ENCODE assay signal across 21 cellular contexts in genomic region chr13:22243519-22244197, GRCh38.
A peak's percentile ranks its signal among the peaks of the same experiment; 100 is the strongest.
DNase-seq lines count a peak whose midpoint lies in the region; TF ChIP-seq lines count a peak whose summit lies in the region.
"Had no signal": no experiment of that assay in that cellular context is flagged by ENCODE, and none has a peak within 500 bp of the region (broad histone marks: within the 10 kb centered on the region; RNA-seq: fewer than 3 reads in every experiment).

No MANE protein-coding gene starts in this region.

- no peaks in the 10 kb centered on the region for H3K4me1 ChIP-seq in breast epithelium
- H3K4me1 ChIP-seq: A549 had no signal

- H3K4me1 Mint-ChIP-seq in Calu3 (ENCODE audit: low read depth, unreplicated experiment) (peaks cover 25% of the 10 kb centered on the region), progenitor cell of endocrine pancreas (ENCODE audit: low read depth) (peaks cover 56% of the 10 kb centered on the region)
- H3K4me1 Mint-ChIP-seq: B cell, CD14-positive monocyte had no signal

- H3K4me3 ChIP-seq in breast epithelium, result no peak overlapping the region
- H3K4me3 ChIP-seq: A549, GM12878 had no signal

- no TSS peak for BruUV-seq in Calu3 (replicated peaks; lab: Mats Ljungman, UMichigan)

- intact Hi-C loops in Calu3 (cut with micrococcal nuclease; ENCODE audit: unreplicated experiment) (no loop called here), breast epithelium (cut with DNase I; ENCODE audit: low total_unique reads) (no loop called here)

- TF ChIP-seq POLR2A in breast epithelium (IDR thresholded peaks at IDR 0.05), result no peak

- H3K27me3 Mint-ChIP-seq in Calu3 (ENCODE audit: unreplicated experiment) (no peaks in the 10 kb centered on the region), progenitor cell of endocrine pancreas (no peaks in the 10 kb centered on the region)
- H3K27me3 Mint-ChIP-seq: B cell had no signal

- H3K9me3 Mint-ChIP-seq in Calu3 (ENCODE audit: low read depth, unreplicated experiment) (peaks cover 3% of the 10 kb centered on the region), progenitor cell of endocrine pancreas (ENCODE audit: low read depth) (peaks cover 3% of the 10 kb centered on the region)

- H3K4me3 Mint-ChIP-seq in Calu3 (ENCODE audit: low read depth, unreplicated experiment) (no peak overlapping the region), progenitor cell of endocrine pancreas (ENCODE audit: low read depth) (no peak overlapping the region)
- H3K4me3 Mint-ChIP-seq: B cell, CD14-positive monocyte had no signal

- no peaks in the 10 kb centered on the region for H3K36me3 ChIP-seq in breast epithelium

- no peak overlapping the region for H3K27ac Mint-ChIP-seq in Calu3 (ENCODE audit: unreplicated experiment)
- H3K27ac Mint-ChIP-seq in progenitor cell of endocrine pancreas, result peak overlapping the region; percentile 95
- H3K27ac Mint-ChIP-seq: B cell, CD14-positive monocyte had no signal

- TF ChIP-seq CTCF in Calu3 (IDR thresholded peaks at IDR 0.05; ENCODE audit: unreplicated experiment) (no peak), progenitor cell of endocrine pancreas (IDR thresholded peaks at IDR 0.05; ENCODE audit: unreplicated experiment) (no peak), breast epithelium (IDR thresholded peaks at IDR 0.05) (no peak)

- H3K36me3 Mint-ChIP-seq in Calu3 (ENCODE audit: insufficient read depth, unreplicated experiment) (no peaks in the 10 kb centered on the region), progenitor cell of endocrine pancreas (ENCODE audit: insufficient read depth) (peaks cover 1% of the 10 kb centered on the region)
- H3K36me3 Mint-ChIP-seq: CD14-positive monocyte had no signal

- H3K27ac ChIP-seq in breast epithelium, result no peak overlapping the region
- H3K27ac ChIP-seq: A549 had no signal

- peak; percentile 16 for DNase-seq in Calu3
- DNase-seq in NCI-H69 (lab: John Stamatoyannopoulos, UW), result peak; percentile 72
- peak; percentile 18 for DNase-seq in iPS-NIHi7 (ENCODE audit: extremely low spot score)
- no peak for DNase-seq in progenitor cell of endocrine pancreas (ENCODE audit: low spot score, unreplicated experiment)
- no peak for DNase-seq in activated CD8-positive, alpha-beta memory T cell treated with anti-CD3 and anti-CD28 coated beads, Interleukin-2, amount 50 U/mL, for 48 hours
- no peak for DNase-seq in NCI-H2227 treated with DMSO at 0.1 percent for 48 hours (lab: John Stamatoyannopoulos, UW)
- DNase-seq in breast epithelium (ENCODE audit: low spot score in 2 of 2), result no peak
- DNase-seq: DMS79, H7, KBM-7, MM.1S, NCI-H1048, NCI-H1417 treated with DMSO at 0.1 percent for 48 hours, NCI-H187, NCI-H526, SIG-M5, SK-N-SH had no signal

- H3K27me3 ChIP-seq in breast epithelium, result no peaks in the 10 kb centered on the region

- no peaks in the 10 kb centered on the region for H3K9me3 ChIP-seq in breast epithelium
- H3K9me3 ChIP-seq: A549, SK-N-SH had no signal

- CTCF ChIA-PET in Calu3 (lab: Charles Lee), result interaction anchor here (0.6 to 1.1 kb wide), 2 partner anchors 10 to 568 kb away, joined by 3 to 6 read pairs; no protein-coding TSS in a partner anchor

Comparison
In these comparisons a context has a peak if more than half of its experiments do, and no peak if none do; other contexts are left out.
1. DNase-seq: peak in Calu3 (single experiment), NCI-H69 (single experiment) and iPS-NIHi7 (single experiment); none in progenitor cell of endocrine pancreas (single experiment), activated CD8-positive, alpha-beta memory T cell treated with anti-CD3 and anti-CD28 coated beads, Interleukin-2, amount 50 U/mL, for 48 hours (single experiment), NCI-H2227 treated with DMSO at 0.1 percent for 48 hours (single experiment) and breast epithelium (0 of 2).